In genomic region chr5:169637085-169637855, GRCh38 we compare ENCODE assay signal across 8 cellular contexts. TPM values are rescaled to one million over a fixed set of nuclear protein-coding genes. Genes with fewer than 3 reads are reported as not detected.
DNase-seq lines count a peak whose midpoint lies in the region; ATAC-seq and TF ChIP-seq lines count a peak whose summit lies in the region.

DOCK2 (plus strand) TSS chr5:169637275; CDS start chr5:169637327, 52 bp downstream.

- TF ChIP-seq POLR2A in lower leg skin (IDR thresholded peaks at IDR 0.05): no peak

- 2 to 5% methylated on average over 31 to 41 of the region's 55 CpGs for WGBS in lower leg skin, 2 donors

- H3K4me3 ChIP-seq in astrocyte of the spinal cord (ENCODE audit: low read depth, low read length): peak within 1 kb of the TSS; percentile 23
- H3K4me3 ChIP-seq in lower leg skin (ENCODE audit: low read depth, poor library complexity, severe bottlenecking): peak within 1 kb of the TSS; percentile 17

- TF ChIP-seq CTCF in astrocyte of the spinal cord (IDR thresholded peaks at IDR 0.05; ENCODE audit: low read depth, low read length) (no peak), lower leg skin (IDR thresholded peaks at IDR 0.05) (no peak)

- in situ Hi-C loops in astrocyte of the spinal cord (cut with HindIII; ENCODE audit: low sequenced_read_pairs): no loop called here

- ATAC-seq in GM18873 (IDR thresholded peaks at IDR 0.05; ENCODE audit: low FRiP score, unreplicated experiment) (peak; percentile 91), HG03066 (IDR thresholded peaks at IDR 0.05; ENCODE audit: low read depth, unreplicated experiment) (peak; percentile 94)

- DNase-seq in astrocyte of the spinal cord (ENCODE audit: low read depth, low spot score): no peak
- DNase-seq in lower leg skin (ENCODE audit: low spot score in 2 of 2): peak in 1 of 2 donors; percentile 88
- DNase-seq in stimulated activated CD8-positive, alpha-beta memory T cell treated with anti-CD3 and anti-CD28 coated beads, Interleukin-12 subunit alpha, Interleukin-12 subunit beta, amount 100 ng/mL, for 4 hours (ENCODE audit: low read depth): peak; percentile 55
- DNase-seq in NCI-H526 (lab: John Stamatoyannopoulos, UW): no peak
- DNase-seq in NCI-H2227 treated with DMSO at 0.1 percent for 48 hours (lab: John Stamatoyannopoulos, UW): no peak

- intact Hi-C loops in T-helper 2 cell treated with Interferon-gamma antibody and Interleukin-4, amounts not matched to agents 100 ng/mL and 5 ng/mL, for 36 hours (cut with micrococcal nuclease): loop anchor here (1.0 to 5.0 kb wide), 3 partner anchors 12 to 65 kb away; partner anchors contain the start of gene SPDL1
- intact Hi-C loops in lower leg skin (cut with DNase I; ENCODE audit: low total_unique reads): no loop called here

RNA-seq across cellular contexts. Expression of gene DOCK2, which starts in this region (rescaled TPM):
- 293 and 303 TPM in 2 replicates for total RNA-seq in T-helper 2 cell treated with Interferon-gamma antibody and Interleukin-4, amounts not matched to agents 100 ng/mL and 5 ng/mL, for 36 hours
- 1 to 10 TPM; 3.1 to 3.9 (median 3.3) TPM for total RNA-seq in lower leg skin

Comparison
In these comparisons a context has a peak if more than half of its experiments do, and no peak if none do; other contexts are left out.
1. RNA of gene DOCK2 (total RNA-seq): 293 to 303 TPM in T-helper 2 cell treated with Interferon-gamma antibody and Interleukin-4, amounts not matched to agents 100 ng/mL and 5 ng/mL, for 36 hours; 3.1 to 3.9 TPM in lower leg skin; every median in the first group is over 10 times any median in the second.